ENCODE assay signal across 8 cellular contexts in the genomic region with DNA sequence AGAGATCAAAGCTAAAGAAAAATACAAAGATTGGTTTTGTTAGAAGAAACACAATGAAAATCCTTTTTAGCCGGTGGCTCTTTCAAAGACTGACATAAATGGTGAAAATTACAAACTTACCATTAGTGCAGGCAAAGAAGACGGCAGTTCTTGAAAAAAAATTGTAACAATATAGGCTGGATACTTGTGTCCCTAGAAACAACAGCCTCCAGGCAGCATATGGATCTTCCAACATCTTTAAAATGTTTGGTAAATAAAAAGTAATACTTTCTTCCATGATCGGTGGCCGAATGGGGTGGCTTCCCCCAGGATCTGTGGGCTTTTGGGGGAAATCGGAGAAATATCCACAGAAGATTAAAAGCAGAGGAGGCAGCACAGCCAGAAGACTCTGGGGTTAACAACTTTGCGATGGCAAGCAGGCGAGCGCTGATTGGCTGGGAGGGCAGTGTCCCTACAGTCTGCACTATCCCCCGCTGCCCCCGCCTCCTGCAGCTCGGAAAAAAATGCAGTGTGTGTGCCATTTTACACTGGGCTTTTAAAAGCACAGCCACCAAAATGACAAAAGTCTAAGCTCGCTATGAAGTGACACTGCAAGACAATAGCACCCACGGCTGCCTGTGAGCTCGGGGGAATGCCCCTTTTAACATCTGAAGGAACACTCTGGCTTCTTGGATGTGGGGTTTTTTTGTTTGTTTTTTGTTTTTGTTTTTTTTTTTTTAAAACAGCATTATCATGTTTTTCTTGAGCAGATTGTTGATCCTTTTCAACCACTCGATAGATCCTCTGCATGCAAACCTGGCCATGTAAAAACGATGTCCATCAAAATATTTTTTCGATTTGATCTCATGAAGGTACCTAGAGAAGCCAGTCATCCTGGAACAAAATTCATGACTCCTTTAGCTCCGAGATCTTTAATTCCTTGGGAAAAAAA. TPM values are rescaled to one million over a fixed set of nuclear protein-coding genes. Genes with fewer than 3 reads are reported as not detected.
DNase-seq lines count a peak whose midpoint lies in the region; ATAC-seq and TF ChIP-seq lines count a peak whose summit lies in the region.

No MANE protein-coding gene starts in this region.

- no peaks in the 10 kb centered on the region for H3K9me3 Mint-ChIP-seq in CD14-positive monocyte

- peaks cover 0 to 1% (median 1%) of the 10 kb centered on the region in 3 donors for H3K27me3 Mint-ChIP-seq in CD14-positive monocyte (ENCODE audit: low read depth in 3 of 3)

- WGBS in right lobe of liver (ENCODE audit: insufficient coverage, low coverage, low lambda C conversion rate, missing lambda C conversion rate): under 1% methylated on average over 18 of the region's 18 CpGs

- peak; percentile 75 for TF ChIP-seq POLR2A in right lobe of liver (IDR thresholded peaks at IDR 0.05)

- H3K4me1 Mint-ChIP-seq in CD14-positive monocyte: peaks cover 13% of the 10 kb centered on the region

- no peak overlapping the region for H3K27ac Mint-ChIP-seq in CD14-positive monocyte

- no peak for TF ChIP-seq CTCF in CD14-positive monocyte (IDR thresholded peaks at IDR 0.05)
- no peak for TF ChIP-seq CTCF in right lobe of liver (IDR thresholded peaks at IDR 0.05)

- peaks cover 0 to 16% (median 2%) of the 10 kb centered on the region in 4 donors for H3K4me1 ChIP-seq in right lobe of liver

- no peaks in the 10 kb centered on the region for H3K9me3 ChIP-seq in right lobe of liver

- no peaks in the 10 kb centered on the region for H3K36me3 ChIP-seq in right lobe of liver

- H3K36me3 Mint-ChIP-seq in CD14-positive monocyte: no peaks in the 10 kb centered on the region

- peak; percentile 90 for DNase-seq in CD14-positive monocyte (ENCODE audit: low spot score)
- peak; percentile 72 for DNase-seq in NCI-H748 treated with DMSO at 0.1 percent for 48 hours (lab: John Stamatoyannopoulos, UW)
- DNase-seq in activated CD4-positive, alpha-beta T cell treated with anti-CD3 and anti-CD28 coated beads, Interleukin-2, amount 50 U/mL, for 4 hours: peak; percentile 90 to 91
- peak; percentile 91 for DNase-seq in ecto neural progenitor cell (ENCODE audit: low spot score)
- DNase-seq in right lobe of liver: peak; percentile 95 to 97 (median 97)
- peak; percentile 93 for DNase-seq in stimulated activated CD4-positive, alpha-beta T cell treated with anti-CD3 and anti-CD28 coated beads, Interleukin-4, amount 100 ng/mL, for 24 hours

- peak overlapping the region; percentile 78 to 89 (median 86) for H3K27ac ChIP-seq in right lobe of liver

- intact Hi-C loops in CD14-positive monocyte (cut with micrococcal nuclease): loop anchor here in 1 of 2 donors (10.0 kb wide), 1 partner anchor 324 kb away; a partner anchor contains a TSS
- intact Hi-C loops in right lobe of liver (cut with DNase I): no loop called here

- peak; percentile 96 for ATAC-seq in GM19397 (IDR thresholded peaks at IDR 0.05; ENCODE audit: unreplicated experiment)
- peak; percentile 80 for ATAC-seq in HG03558 (IDR thresholded peaks at IDR 0.05; ENCODE audit: extremely low read depth, unreplicated experiment)
- ATAC-seq in right lobe of liver: peak; percentile 94 to 99 (median 97)

- H3K27me3 ChIP-seq in right lobe of liver: no peaks in the 10 kb centered on the region

- H3K4me3 ChIP-seq in right lobe of liver: peak overlapping the region; percentile 56 to 67 (median 63)

- H3K4me3 Mint-ChIP-seq in CD14-positive monocyte: no peak overlapping the region

RNA-seq across cellular contexts. Expression of a gene that starts 31.7 kb away (rescaled TPM):
- polyA plus RNA-seq in CD14-positive monocyte: 10 to 100 TPM; 28.3 to 31.0 TPM
- total RNA-seq in right lobe of liver: 10 to 100 TPM; 10.5 to 14.6 (median 12.4) TPM

Comparison
In these comparisons a context has a peak if more than half of its experiments do, and no peak if none do; other contexts are left out.
1. Peak in every context shown above with its lines: DNase-seq, ATAC-seq, H3K4me3 ChIP-seq and H3K27ac ChIP-seq.